8 cellular contexts compared by ENCODE assay signal in the genomic region with DNA sequence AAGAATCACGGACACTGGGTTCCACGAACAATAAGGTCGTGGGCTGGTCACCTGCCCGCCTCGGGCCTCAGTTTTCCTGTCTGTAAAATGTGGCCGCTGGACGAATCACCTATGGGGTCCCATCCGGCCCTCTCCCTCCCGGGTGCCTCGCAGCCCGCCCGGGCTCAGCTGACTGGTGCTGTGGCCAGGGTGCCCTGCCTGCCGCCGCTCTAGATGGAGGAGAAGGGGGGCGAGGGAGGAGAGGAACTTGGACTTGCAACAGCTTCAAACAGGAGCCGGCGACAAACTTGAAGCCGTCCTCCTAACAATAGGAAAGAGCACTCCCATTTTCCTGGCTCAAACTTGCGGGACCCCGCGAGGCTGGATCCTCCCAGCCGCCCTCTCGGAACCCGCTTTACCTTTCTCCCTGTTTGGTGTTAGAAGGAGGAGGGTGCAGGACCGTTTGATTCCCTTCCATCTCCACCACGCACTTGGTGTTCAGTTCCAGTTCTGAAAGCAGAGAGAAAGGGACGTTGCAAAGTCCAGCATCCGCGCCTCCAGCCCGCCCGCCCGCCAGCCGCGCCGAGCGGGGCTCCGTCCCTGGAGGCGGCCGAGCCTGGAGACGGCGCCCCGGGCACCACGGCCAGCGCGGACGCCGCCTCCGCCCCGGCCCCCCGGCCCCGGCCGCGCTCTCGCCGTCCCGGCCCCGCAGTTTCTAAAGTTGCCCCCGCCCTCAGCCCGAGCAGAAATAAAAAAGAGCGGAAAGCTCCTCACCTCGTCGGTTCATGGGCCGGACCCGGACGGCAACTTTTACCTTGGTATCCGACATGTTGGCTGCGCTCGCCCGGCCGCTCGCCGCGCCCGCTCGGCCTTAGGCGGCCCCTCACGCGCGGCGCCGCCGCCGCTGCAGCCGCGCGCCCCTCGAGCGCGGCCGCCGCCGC. TPM values are rescaled to one million over a fixed set of nuclear protein-coding genes. Genes with fewer than 3 reads are reported as not detected.
DNase-seq lines count a peak whose midpoint lies in the region; ATAC-seq and TF ChIP-seq lines count a peak whose summit lies in the region.

No MANE protein-coding gene starts in this region.

- H3K4me1 Mint-ChIP-seq in activated CD8-positive, alpha-beta memory T cell treated with anti-CD3 and anti-CD28 coated beads, Interleukin-2, amount 10 ng/mL, durations not matched to agents 7 days and 5 days: peaks cover 11% of the 10 kb centered on the region
- peaks cover 23 to 44% of the 10 kb centered on the region in 2 donors for H3K4me1 Mint-ChIP-seq in natural killer cell

- no peak overlapping the region for H3K27ac ChIP-seq in KMS-11

- H3K4me2 ChIP-seq in KMS-11: no peak overlapping the region; the same call in 1 of the 2 replicates

- peak; percentile 10 for ATAC-seq in GM21825 (IDR thresholded peaks at IDR 0.05; ENCODE audit: unreplicated experiment)
- peak; percentile 24 for ATAC-seq in activated CD8-positive, alpha-beta memory T cell treated with anti-CD3 and anti-CD28 coated beads, Interleukin-2, amount 10 ng/mL, durations not matched to agents 7 days and 5 days
- peak; percentile 27 to 48 (median 34) for ATAC-seq in natural killer cell

- CTCF ChIA-PET in activated CD8-positive, alpha-beta memory T cell treated with anti-CD3 and anti-CD28 coated beads, Interleukin-2, amount 10 ng/mL, durations not matched to agents 7 days and 5 days (lab: Charles Lee): interaction anchor here (1.6 kb wide), 1 partner anchor 10 kb away, joined by 3 read pairs; no protein-coding TSS in a partner anchor

- peak overlapping the region; percentile 22; the same call in 1 of the 2 replicates for H2AFZ ChIP-seq in KMS-11 (ENCODE audit: low read depth)

- H3K9ac ChIP-seq in KMS-11: no peak overlapping the region

- no peaks in the 10 kb centered on the region for H3K27me3 ChIP-seq in KMS-11 (ENCODE audit: insufficient read depth, low read depth)

- no peaks in the 10 kb centered on the region for H4K20me1 ChIP-seq in KMS-11 (ENCODE audit: insufficient read depth)

- no peaks in the 10 kb centered on the region for H3K9me3 Mint-ChIP-seq in activated CD8-positive, alpha-beta memory T cell treated with anti-CD3 and anti-CD28 coated beads, Interleukin-2, amount 10 ng/mL, durations not matched to agents 7 days and 5 days (ENCODE audit: low read depth)
- H3K9me3 Mint-ChIP-seq in natural killer cell: no peaks in the 10 kb centered on the region

- H3K36me3 ChIP-seq in KMS-11 (ENCODE audit: insufficient read depth): no peaks in the 10 kb centered on the region

- no peaks in the 10 kb centered on the region for H3K79me2 ChIP-seq in KMS-11 (ENCODE audit: insufficient read depth, low read depth)

- H3K27me3 Mint-ChIP-seq in activated CD8-positive, alpha-beta memory T cell treated with anti-CD3 and anti-CD28 coated beads, Interleukin-2, amount 10 ng/mL, durations not matched to agents 7 days and 5 days: peaks cover 81% of the 10 kb centered on the region
- peaks cover 0 to 9% of the 10 kb centered on the region in 2 donors for H3K27me3 Mint-ChIP-seq in natural killer cell (ENCODE audit: low read depth in 2 of 2)

- DNase-seq in NCI-H82 (lab: John Stamatoyannopoulos, UW) (peak; percentile 64), NCI-H82 treated with DMSO at 0.1 percent for 48 hours (lab: John Stamatoyannopoulos, UW; ENCODE audit: unreplicated experiment) (no peak), foreskin fibroblast (peak; percentile 19 to 69), natural killer cell (peak; percentile 25)
- no peak for DNase-seq in activated CD8-positive, alpha-beta memory T cell treated with anti-CD3 and anti-CD28 coated beads, Interleukin-2, amount 10 ng/mL, durations not matched to agents 7 days and 5 days
- DNase-seq in NK-92 treated with Interleukin-12 subunit alpha and Interleukin-12 subunit beta, amount 100 ng/mL, for 24 hours (lab: John Stamatoyannopoulos, UW): no peak

- peaks cover 1% of the 10 kb centered on the region for H3K36me3 Mint-ChIP-seq in activated CD8-positive, alpha-beta memory T cell treated with anti-CD3 and anti-CD28 coated beads, Interleukin-2, amount 10 ng/mL, durations not matched to agents 7 days and 5 days
- no peaks in the 10 kb centered on the region for H3K36me3 Mint-ChIP-seq in natural killer cell

- no peak overlapping the region for H3K27ac Mint-ChIP-seq in activated CD8-positive, alpha-beta memory T cell treated with anti-CD3 and anti-CD28 coated beads, Interleukin-2, amount 10 ng/mL, durations not matched to agents 7 days and 5 days
- peak overlapping the region; percentile 10 to 68 for H3K27ac Mint-ChIP-seq in natural killer cell

- TF ChIP-seq CTCF in KMS-11 (conservative IDR thresholded peaks at IDR 0.05; ENCODE audit: low read depth, low read length) (no peak), foreskin fibroblast (IDR thresholded peaks at IDR 0.05; ENCODE audit: low read depth, low read length) (no peak), natural killer cell (IDR thresholded peaks at IDR 0.05) (no peak)

- intact Hi-C loops in natural killer cell (cut with micrococcal nuclease): loop anchor here (10.0 kb wide), 2 partner anchors 168 to 282 kb away; a partner anchor contains a TSS

- H3K4me1 ChIP-seq in KMS-11 (ENCODE audit: low read depth, poor library complexity, severe bottlenecking): peaks cover 8% of the 10 kb centered on the region

- H3K4me3 ChIP-seq in KMS-11 (IDR thresholded peaks at IDR 0.05; ENCODE audit: insufficient read depth, low read depth, low read length) (no peak overlapping the region), foreskin fibroblast (ENCODE audit: low read depth in 1 of 2, low read length in 2 of 2) (peak overlapping the region; percentile 69 to 78)

- H3K4me3 Mint-ChIP-seq in activated CD8-positive, alpha-beta memory T cell treated with anti-CD3 and anti-CD28 coated beads, Interleukin-2, amount 10 ng/mL, durations not matched to agents 7 days and 5 days: peak overlapping the region; percentile 46
- peak overlapping the region; percentile 81 for H3K4me3 Mint-ChIP-seq in natural killer cell

RNA-seq across cellular contexts. Expression of a gene that starts 0.5 kb away (rescaled TPM):
- under 1 TPM in 1 of 2 experiments, not detected in 1; 0.05 TPM for total RNA-seq in activated CD8-positive, alpha-beta memory T cell treated with anti-CD3 and anti-CD28 coated beads, Interleukin-2, amount 10 ng/mL, durations not matched to agents 7 days and 5 days
- total RNA-seq in natural killer cell: 10 to 100 TPM; 15.0 to 26.4 (median 19.5) TPM

Comparison
In these comparisons a context has a peak if more than half of its experiments do, and no peak if none do; other contexts are left out.
1. DNase-seq: peak in NCI-H82 (single experiment), foreskin fibroblast (2 of 2) and natural killer cell (single experiment); none in NCI-H82 treated with DMSO at 0.1 percent for 48 hours (single experiment), activated CD8-positive, alpha-beta memory T cell treated with anti-CD3 and anti-CD28 coated beads, Interleukin-2, amount 10 ng/mL, durations not matched to agents 7 days and 5 days (single experiment) and NK-92 treated with Interleukin-12 subunit alpha and Interleukin-12 subunit beta, amount 100 ng/mL, for 24 hours (single experiment).
2. RNA of a gene that starts 0.5 kb away (total RNA-seq): 15.0 to 26.4 TPM in natural killer cell; 0.05 TPM in activated CD8-positive, alpha-beta memory T cell treated with anti-CD3 and anti-CD28 coated beads, Interleukin-2, amount 10 ng/mL, durations not matched to agents 7 days and 5 days; every median in the first group is over 10 times any median in the second.
3. Peak in every context shown above with its lines, with median percentiles within 50 percentile points of each other: ATAC-seq.